ENCODE assay signal across 8 cellular contexts in genomic region chr12:133081408-133081806, GRCh38. TPM values are rescaled to one million over a fixed set of nuclear protein-coding genes. Genes with fewer than 3 reads are reported as not detected.
DNase-seq lines count a peak whose midpoint lies in the region; TF ChIP-seq lines count a peak whose summit lies in the region.

No MANE protein-coding gene starts in this region.

- no peak overlapping the region for H3K9ac ChIP-seq in liver (ENCODE audit: low read depth in 1 of 2, low read length in 2 of 2)

- 59% methylated on average over 9 of the region's 9 CpGs for WGBS in liver

- TF ChIP-seq CTCF in liver (IDR thresholded peaks at IDR 0.05; ENCODE audit: low read depth, low read length, missing input control) (no peak), uterus (IDR thresholded peaks at IDR 0.05) (no peak)

- no peaks in the 10 kb centered on the region for H3K27me3 ChIP-seq in liver (ENCODE audit: control insufficient read depth in 4 of 4, insufficient read depth in 4 of 4, low read length in 3 of 4)
- H3K27me3 ChIP-seq in uterus, result no peaks in the 10 kb centered on the region

- intact Hi-C loops in uterus (cut with DNase I; ENCODE audit: low total_unique reads), result loop anchor here (5.0 kb wide), 1 partner anchor 44 kb away; the partner anchor contains the start of gene ZNF84

- H3K4me3 ChIP-seq in liver (ENCODE audit: low read depth in 1 of 3, low read length in 3 of 3) (peak overlapping the region; percentile 88 to 95 (median 90)), uterus (peak overlapping the region; percentile 91 to 95)

- H3K27ac ChIP-seq in liver (ENCODE audit: low read depth in 1 of 2, low read length in 2 of 2) (peak overlapping the region in 1 of 2 donors; percentile 100), uterus (peak overlapping the region; percentile 96 to 98)

- H3K9me3 ChIP-seq in liver (ENCODE audit: control insufficient read depth in 4 of 4, low read length in 3 of 4) (peaks cover 39 to 62% (median 46%) of the 10 kb centered on the region in 4 donors), uterus (peaks cover 0 to 64% of the 10 kb centered on the region in 2 donors)

- H3K36me3 ChIP-seq in liver (ENCODE audit: control insufficient read depth in 4 of 4, insufficient read depth in 3 of 4, low read depth in 1 of 4, low read length in 3 of 4) (peaks cover 17 to 44% (median 39%) of the 10 kb centered on the region in 4 donors), uterus (no peaks in the 10 kb centered on the region)

- no peak for TF ChIP-seq POLR2A in uterus (IDR thresholded peaks at IDR 0.05)

- TF ChIP-seq RAD21 in liver (IDR thresholded peaks at IDR 0.05), result no peak

- peaks cover 2 to 11% (median 7%) of the 10 kb centered on the region in 4 donors for H3K4me1 ChIP-seq in liver (ENCODE audit: control insufficient read depth in 4 of 4, insufficient read depth in 4 of 4, low read length in 3 of 4)
- no peaks in the 10 kb centered on the region for H3K4me1 ChIP-seq in uterus

- DNase-seq in stimulated activated CD4-positive, alpha-beta T cell treated with anti-CD3 and anti-CD28 coated beads, Interleukin-1b, Interleukin-23, amount 100 ng/mL, for 48 hours, result peak; percentile 1
- no peak for DNase-seq in stimulated activated CD4-positive, alpha-beta T cell treated with anti-CD3 and anti-CD28 coated beads, Interleukin-2, amount 100 ng/mL, for 48 hours
- DNase-seq in astrocyte of the hippocampus (ENCODE audit: low read depth, low spot score) (peak; percentile 19), uterus (peak; percentile 20 to 28), DMS114 treated with DMSO at 0.1 percent for 48 hours (lab: John Stamatoyannopoulos, UW; ENCODE audit: unreplicated experiment) (no peak), NCI-H1092 (lab: John Stamatoyannopoulos, UW) (no peak), AG08395 (ENCODE audit: low spot score) (no peak)

TF ChIP-seq in liver, 16 proteins besides CTCF, POLR2A, EP300 and RAD21:
- TF ChIP-seq YY1 (IDR thresholded peaks at IDR 0.05), result no peak

RNA-seq across cellular contexts. Expression of gene ZNF140, which starts 0.7 kb away (rescaled TPM):
- total RNA-seq in liver (10 to 100 TPM; 10.0 to 12.4 TPM), uterus (10 to 100 TPM in 3 of 4 donors, 1 to 10 TPM in 1; 3.6 to 53.8 (median 19.6) TPM)
- polyA plus RNA-seq in liver, result 1 to 10 TPM; 5.2 to 6.3 TPM

RNA-seq across cellular contexts. Expression of gene ZNF84, which starts 44.1 kb away (rescaled TPM):
- total RNA-seq in liver, result 10 to 100 TPM in 1 of 2 donors, 1 to 10 TPM in 1; 9.5 to 15.6 TPM
- polyA plus RNA-seq in liver, result 1 to 10 TPM; 3.2 to 4.8 TPM
- 100 to 1,000 TPM in 1 of 4 donors, 10 to 100 TPM in 3; 29.7 to 452 (median 75.6) TPM for total RNA-seq in uterus

RNA-seq across cellular contexts. Expression of gene ZNF891, which starts 48.7 kb away (rescaled TPM):
- total RNA-seq in liver, result 1 to 10 TPM in 1 of 2 donors, under 1 TPM in 1; 0.61 to 1.3 TPM
- under 1 TPM; 0.13 to 0.29 TPM for polyA plus RNA-seq in liver
- total RNA-seq in uterus, result 1 to 10 TPM; 4.1 to 9.8 (median 6.8) TPM

RNA-seq across cellular contexts. Expression of gene ZNF10, which starts 49.0 kb away (rescaled TPM):
- total RNA-seq in liver (1 to 10 TPM; 5.4 to 5.6 TPM), uterus (10 to 100 TPM; 17.9 to 35.9 (median 20.6) TPM)
- polyA plus RNA-seq in liver, result 1 to 10 TPM; 1.8 to 3.1 TPM

Comparison
In these comparisons a context has a peak if more than half of its experiments do, and no peak if none do; other contexts are left out.
1. DNase-seq: peak in stimulated activated CD4-positive, alpha-beta T cell treated with anti-CD3 and anti-CD28 coated beads, Interleukin-1b, Interleukin-23, amount 100 ng/mL, for 48 hours (single experiment), astrocyte of the hippocampus (single experiment) and uterus (2 of 2); none in stimulated activated CD4-positive, alpha-beta T cell treated with anti-CD3 and anti-CD28 coated beads, Interleukin-2, amount 100 ng/mL, for 48 hours (0 of 2), DMS114 treated with DMSO at 0.1 percent for 48 hours (single experiment), NCI-H1092 (single experiment) and AG08395 (single experiment).